Comparison of ENCODE assay signal across 15 cellular contexts in the genomic region with DNA sequence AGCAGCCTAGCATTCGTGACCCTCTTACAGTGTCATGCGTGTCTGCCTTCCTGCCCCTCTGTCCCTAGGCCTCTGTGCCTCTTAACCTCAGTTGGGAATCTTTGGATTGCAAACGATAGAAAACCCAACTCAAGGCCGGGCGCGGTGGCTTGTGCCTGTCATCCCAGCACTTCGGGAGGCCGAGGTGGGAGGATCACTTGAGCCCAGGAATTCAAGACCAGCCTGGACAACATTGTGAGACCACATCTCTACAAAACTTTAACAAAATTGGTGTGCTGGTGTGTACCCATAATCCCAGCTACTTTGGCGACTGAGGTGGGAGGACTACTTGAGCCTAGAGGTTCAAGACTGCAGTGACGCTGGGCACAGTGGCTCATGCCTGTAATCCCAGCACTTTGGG. TPM values are rescaled to one million over a fixed set of nuclear protein-coding genes. Genes with fewer than 3 reads are reported as not detected.
DNase-seq lines count a peak whose midpoint lies in the region; ATAC-seq and TF ChIP-seq lines count a peak whose summit lies in the region.
"Had no signal": no experiment of that assay in that cellular context is flagged by ENCODE, and none has a peak within 500 bp of the region (broad histone marks: within the 10 kb centered on the region; RNA-seq: fewer than 3 reads in every experiment).

No MANE protein-coding gene starts in this region.

- intact Hi-C loops in psoas muscle (cut with DNase I) (no loop called here), posterior vena cava (cut with DNase I) (no loop called here), sigmoid colon (cut with DNase I) (no loop called here)

- H3K9me2 ChIP-seq in OCI-LY1 (ENCODE audit: low read depth, low read length) = no peaks in the 10 kb centered on the region

- H3K27me3 ChIP-seq in OCI-LY1 (ENCODE audit: insufficient read depth, low read length) = no peaks in the 10 kb centered on the region
- no peaks in the 10 kb centered on the region for H3K27me3 ChIP-seq in psoas muscle (ENCODE audit: insufficient read depth in 3 of 3, low read length in 2 of 3)
- H3K27me3 ChIP-seq in sigmoid colon = no peaks in the 10 kb centered on the region

- H3K27ac ChIP-seq in OCI-LY1 (ENCODE audit: low read depth, low read length, poor library complexity, severe bottlenecking) (peak overlapping the region; percentile 85), psoas muscle (peak overlapping the region; percentile 38), sigmoid colon (peak overlapping the region in 2 of 4 donors; percentile 30 to 52)
- H3K27ac ChIP-seq: lower lobe of right lung had no signal

- H3K9me3 ChIP-seq in OCI-LY1 (ENCODE audit: low read length) = no peaks in the 10 kb centered on the region
- H3K9me3 ChIP-seq in psoas muscle = no peaks in the 10 kb centered on the region
- H3K9me3 ChIP-seq in sigmoid colon = no peaks in the 10 kb centered on the region
- H3K9me3 ChIP-seq: lower lobe of right lung had no signal

- TF ChIP-seq EP300 in sigmoid colon (IDR thresholded peaks at IDR 0.05) = no peak

- no peak for ATAC-seq in psoas muscle

- H3K4me3 ChIP-seq in OCI-LY1 (ENCODE audit: low read depth, low read length, poor library complexity, severe bottlenecking) (no peak overlapping the region), psoas muscle (no peak overlapping the region), sigmoid colon (no peak overlapping the region)
- H3K4me3 ChIP-seq: lower lobe of right lung had no signal

- peak overlapping the region; percentile 45 for H3K27ac Mint-ChIP-seq in activated T-cell treated with anti-CD3 and anti-CD28 coated beads, Interleukin-2, amount 50 U/mL, for 24 hours
- peak overlapping the region; percentile 87 for H3K27ac Mint-ChIP-seq in chondrocyte (ENCODE audit: unreplicated experiment)
- H3K27ac Mint-ChIP-seq: activated naive CD8-positive, alpha-beta T cell treated with anti-CD3 and anti-CD28 coated beads, Interleukin-2, amount 10 ng/mL, durations not matched to agents 7 days and 5 days had no signal

- DNase-seq in activated T-cell treated with anti-CD3 and anti-CD28 coated beads, Interleukin-2, amount 50 U/mL, for 24 hours = no peak
- no peak for DNase-seq in activated T-cell treated with anti-CD3 and anti-CD28 coated beads, Interleukin-2, amount 50 U/mL, for 48 hours
- DNase-seq in chondrocyte (ENCODE audit: low spot score) (no peak), psoas muscle (no peak), NCI-H748 (lab: John Stamatoyannopoulos, UW; ENCODE audit: unreplicated experiment) (no peak), posterior vena cava (ENCODE audit: low spot score) (no peak), sigmoid colon (no peak)
- DNase-seq: activated CD4-positive, CD25-positive, alpha-beta regulatory T cell treated with anti-CD3 and anti-CD28 coated beads, Interleukin-2, amount 50 U/mL, for 72 hours; activated naive CD8-positive, alpha-beta T cell treated with anti-CD3 and anti-CD28 coated beads, Interleukin-2, amount 10 ng/mL, durations not matched to agents 7 days and 5 days; foreskin melanocyte; lower lobe of right lung; NCI-H1105 treated with DMSO at 0.1 percent for 48 hours; RPMI8226; stimulated activated CD4-positive, alpha-beta T cell treated with anti-CD3 and anti-CD28 coated beads, Interleukin-2, amount 100 ng/mL, for 48 hours had no signal

- peaks cover 43% of the 10 kb centered on the region for H3K36me3 Mint-ChIP-seq in activated T-cell treated with anti-CD3 and anti-CD28 coated beads, Interleukin-2, amount 50 U/mL, for 24 hours (ENCODE audit: low read depth)
- H3K36me3 Mint-ChIP-seq in chondrocyte (ENCODE audit: low read depth) = peaks cover 1% of the 10 kb centered on the region

- H4K20me1 ChIP-seq in OCI-LY1 (ENCODE audit: insufficient read depth, low read length) = no peaks in the 10 kb centered on the region

- H3K79me2 ChIP-seq in OCI-LY1 (ENCODE audit: insufficient read depth, low read length) = no peaks in the 10 kb centered on the region

- H3K4me1 Mint-ChIP-seq in activated T-cell treated with anti-CD3 and anti-CD28 coated beads, Interleukin-2, amount 50 U/mL, for 24 hours (ENCODE audit: low read depth) = peaks cover 12% of the 10 kb centered on the region
- H3K4me1 Mint-ChIP-seq in chondrocyte (ENCODE audit: low read depth) = peaks cover 11% of the 10 kb centered on the region

- no peaks in the 10 kb centered on the region for H3F3A ChIP-seq in OCI-LY1 (ENCODE audit: insufficient read depth, low read length)

- H3K9ac ChIP-seq in OCI-LY1 (ENCODE audit: low read length) = no peak overlapping the region

- H3K36me3 ChIP-seq in OCI-LY1 (ENCODE audit: insufficient read depth, low read length) (peaks cover 15% of the 10 kb centered on the region), psoas muscle (ENCODE audit: insufficient read depth in 1 of 2, low read depth in 1 of 2) (peaks cover 0 to 30% of the 10 kb centered on the region in 2 donors), sigmoid colon (peaks cover 0 to 4% (median 1%) of the 10 kb centered on the region in 4 donors)

- no peaks in the 10 kb centered on the region for H3K9me3 Mint-ChIP-seq in activated T-cell treated with anti-CD3 and anti-CD28 coated beads, Interleukin-2, amount 50 U/mL, for 24 hours
- no peaks in the 10 kb centered on the region for H3K9me3 Mint-ChIP-seq in chondrocyte (ENCODE audit: low read depth)
- H3K9me3 Mint-ChIP-seq: activated naive CD8-positive, alpha-beta T cell treated with anti-CD3 and anti-CD28 coated beads, Interleukin-2, amount 10 ng/mL, durations not matched to agents 7 days and 5 days had no signal

- H3K4me1 ChIP-seq in OCI-LY1 (ENCODE audit: insufficient read depth, low read length, severe bottlenecking) = peaks cover 10% of the 10 kb centered on the region
- peaks cover 8% of the 10 kb centered on the region for H3K4me1 ChIP-seq in psoas muscle
- peaks cover 0 to 14% (median 6%) of the 10 kb centered on the region in 4 donors for H3K4me1 ChIP-seq in sigmoid colon

- TF ChIP-seq CTCF in OCI-LY1 (IDR thresholded peaks at IDR 0.05; ENCODE audit: low read length) (no peak), chondrocyte (IDR thresholded peaks at IDR 0.05) (no peak), psoas muscle (IDR thresholded peaks at IDR 0.05) (no peak), sigmoid colon (IDR thresholded peaks at IDR 0.05) (no peak)

- no peak for TF ChIP-seq POLR2A in sigmoid colon (IDR thresholded peaks at IDR 0.05)

- H3K4me2 ChIP-seq in OCI-LY1 (ENCODE audit: low read length) = no peak overlapping the region

- WGBS in psoas muscle, 3 donors = 88 to 93% (median 89%) methylated on average over 10 of the region's 10 CpGs
- 92 to 93% methylated on average over 10 of the region's 10 CpGs for WGBS in sigmoid colon, 2 donors

- H3K4me3 Mint-ChIP-seq in activated T-cell treated with anti-CD3 and anti-CD28 coated beads, Interleukin-2, amount 50 U/mL, for 24 hours = no peak overlapping the region
- H3K4me3 Mint-ChIP-seq in chondrocyte (ENCODE audit: unreplicated experiment) = no peak overlapping the region
- H3K4me3 Mint-ChIP-seq: activated naive CD8-positive, alpha-beta T cell treated with anti-CD3 and anti-CD28 coated beads, Interleukin-2, amount 10 ng/mL, durations not matched to agents 7 days and 5 days had no signal

- no peaks in the 10 kb centered on the region for H3K27me3 Mint-ChIP-seq in activated T-cell treated with anti-CD3 and anti-CD28 coated beads, Interleukin-2, amount 50 U/mL, for 24 hours
- H3K27me3 Mint-ChIP-seq in chondrocyte (ENCODE audit: low read depth) = no peaks in the 10 kb centered on the region
- H3K27me3 Mint-ChIP-seq: activated naive CD8-positive, alpha-beta T cell treated with anti-CD3 and anti-CD28 coated beads, Interleukin-2, amount 10 ng/mL, durations not matched to agents 7 days and 5 days had no signal

- no peak overlapping the region for H2AFZ ChIP-seq in OCI-LY1 (ENCODE audit: low read length)

RNA-seq across cellular contexts. Expression of a gene that starts 36.7 kb away (rescaled TPM):
- total RNA-seq in chondrocyte = 15.3 to 16.6 TPM (median 15.6 TPM) in 3 replicates
- 10 to 100 TPM; 11.4 to 21.2 (median 15.5) TPM for total RNA-seq in psoas muscle
- polyA plus RNA-seq in psoas muscle = 10 to 100 TPM; 11.0 to 29.7 (median 12.7) TPM
- 10 to 100 TPM in 1 of 2 donors, 1 to 10 TPM in 1; 7.9 to 11.0 TPM for total RNA-seq in posterior vena cava
- total RNA-seq in sigmoid colon = 1 to 10 TPM; 2.9 to 8.9 (median 4.2) TPM
- polyA plus RNA-seq in sigmoid colon = 1 to 10 TPM; 1.2 to 5.3 (median 1.8) TPM

RNA-seq across cellular contexts. Expression of a gene that starts 44.2 kb away (rescaled TPM):
- total RNA-seq in chondrocyte = 9.6 to 14.1 TPM (median 10.8 TPM) in 3 replicates
- 1 to 10 TPM; 3.3 to 4.8 (median 3.9) TPM for total RNA-seq in psoas muscle
- polyA plus RNA-seq in psoas muscle = 1 to 10 TPM; 1.4 to 4.3 (median 1.6) TPM
- total RNA-seq in posterior vena cava = 10 to 100 TPM in 1 of 2 donors, 1 to 10 TPM in 1; 5.3 to 10.4 TPM
- total RNA-seq in sigmoid colon = 10 to 100 TPM in 1 of 4 donors, 1 to 10 TPM in 3; 7.6 to 15.0 (median 8.1) TPM
- polyA plus RNA-seq in sigmoid colon = 100 to 1,000 TPM in 1 of 3 donors, 10 to 100 TPM in 2; 35.4 to 132 (median 48.9) TPM

RNA-seq across cellular contexts. Expression of a gene that starts 54.5 kb away (rescaled TPM):
- 18.8 to 19.7 TPM (median 19.4 TPM) in 3 replicates for total RNA-seq in chondrocyte
- total RNA-seq in psoas muscle = 10 to 100 TPM in 3 of 4 donors, 1 to 10 TPM in 1; 9.2 to 13.0 (median 11.8) TPM
- polyA plus RNA-seq in psoas muscle = 1 to 10 TPM; 2.8 to 7.5 (median 3.0) TPM
- 10 to 100 TPM; 20.2 to 20.9 TPM for total RNA-seq in posterior vena cava
- 10 to 100 TPM in 2 of 4 donors, 1 to 10 TPM in 2; 7.6 to 16.9 (median 11.4) TPM for total RNA-seq in sigmoid colon
- polyA plus RNA-seq in sigmoid colon = 10 to 100 TPM in 1 of 3 donors, 1 to 10 TPM in 2; 2.4 to 16.0 (median 3.0) TPM
